ENCODE assay signal across 14 cellular contexts in the genomic region with DNA sequence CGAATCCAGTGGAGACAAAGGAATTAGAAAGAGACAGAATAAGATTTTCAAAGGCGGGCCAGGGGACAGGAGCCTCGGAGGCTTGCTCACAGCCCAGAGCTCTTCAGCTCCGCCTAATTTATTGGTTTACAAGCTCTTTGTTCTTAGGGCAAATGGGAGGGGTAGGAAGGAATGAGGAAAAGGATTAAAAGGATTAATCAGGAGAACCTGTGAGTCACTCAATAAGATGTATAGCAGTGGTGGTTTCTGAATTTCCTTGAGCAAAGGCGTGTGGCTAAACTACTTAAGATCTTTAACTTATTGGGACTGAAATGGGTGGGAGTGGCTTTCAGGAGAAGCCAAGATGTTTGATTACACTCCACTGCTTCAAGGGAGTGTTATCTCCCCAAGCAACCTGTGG.
DNase-seq lines count a peak whose midpoint lies in the region; ATAC-seq and TF ChIP-seq lines count a peak whose summit lies in the region.
"Had no signal": no experiment of that assay in that cellular context is flagged by ENCODE, and none has a peak within 500 bp of the region (broad histone marks: within the 10 kb centered on the region; RNA-seq: fewer than 3 reads in every experiment).

No MANE protein-coding gene starts in this region.

- no peak for ATAC-seq in foreskin keratinocyte
- no peak for ATAC-seq in stimulated activated naive B cell treated with anti-CD40 and anti-IgM and Interleukin-4, amounts not matched to agents 10 μg/mL and 1 μg/mL and 100 μg/mL, for 72 hours (replicated peaks)

- H3K27ac ChIP-seq in foreskin keratinocyte, result no peak overlapping the region

- peak overlapping the region; percentile 44 for H3K27ac Mint-ChIP-seq in stimulated activated naive B cell treated with anti-CD40 and anti-IgM and Interleukin-4, amounts not matched to agents 10 μg/mL and 1 μg/mL and 100 μg/mL, for 72 hours
- H3K27ac Mint-ChIP-seq in activated naive CD8-positive, alpha-beta T cell treated with anti-CD3 and anti-CD28 coated beads for 36 hours, result no peak overlapping the region
- H3K27ac Mint-ChIP-seq: CD14-positive monocyte had no signal

- no peak overlapping the region for H3K4me3 Mint-ChIP-seq in stimulated activated naive B cell treated with anti-CD40 and anti-IgM and Interleukin-4, amounts not matched to agents 10 μg/mL and 1 μg/mL and 100 μg/mL, for 72 hours
- H3K4me3 Mint-ChIP-seq in activated naive CD8-positive, alpha-beta T cell treated with anti-CD3 and anti-CD28 coated beads for 36 hours, result no peak overlapping the region
- H3K4me3 Mint-ChIP-seq: CD14-positive monocyte had no signal

- TF ChIP-seq CTCF in foreskin keratinocyte (conservative IDR thresholded peaks at IDR 0.05), result no peak

- H3K27me3 Mint-ChIP-seq in stimulated activated naive B cell treated with anti-CD40 and anti-IgM and Interleukin-4, amounts not matched to agents 10 μg/mL and 1 μg/mL and 100 μg/mL, for 72 hours, result no peaks in the 10 kb centered on the region
- no peaks in the 10 kb centered on the region for H3K27me3 Mint-ChIP-seq in activated naive CD8-positive, alpha-beta T cell treated with anti-CD3 and anti-CD28 coated beads for 36 hours

- no peaks in the 10 kb centered on the region for H3K27me3 ChIP-seq in foreskin keratinocyte

- H3K9me3 Mint-ChIP-seq in stimulated activated naive B cell treated with anti-CD40 and anti-IgM and Interleukin-4, amounts not matched to agents 10 μg/mL and 1 μg/mL and 100 μg/mL, for 72 hours, result peaks cover 12 to 39% of the 10 kb centered on the region in 2 donors
- peaks cover 15% of the 10 kb centered on the region for H3K9me3 Mint-ChIP-seq in activated naive CD8-positive, alpha-beta T cell treated with anti-CD3 and anti-CD28 coated beads for 36 hours

- H3K4me1 Mint-ChIP-seq in stimulated activated naive B cell treated with anti-CD40 and anti-IgM and Interleukin-4, amounts not matched to agents 10 μg/mL and 1 μg/mL and 100 μg/mL, for 72 hours, result no peaks in the 10 kb centered on the region
- no peaks in the 10 kb centered on the region for H3K4me1 Mint-ChIP-seq in activated naive CD8-positive, alpha-beta T cell treated with anti-CD3 and anti-CD28 coated beads for 36 hours
- H3K4me1 Mint-ChIP-seq: CD14-positive monocyte had no signal

- no peaks in the 10 kb centered on the region for H3K36me3 Mint-ChIP-seq in stimulated activated naive B cell treated with anti-CD40 and anti-IgM and Interleukin-4, amounts not matched to agents 10 μg/mL and 1 μg/mL and 100 μg/mL, for 72 hours
- no peaks in the 10 kb centered on the region for H3K36me3 Mint-ChIP-seq in activated naive CD8-positive, alpha-beta T cell treated with anti-CD3 and anti-CD28 coated beads for 36 hours
- H3K36me3 Mint-ChIP-seq: CD14-positive monocyte had no signal

- H3K4me1 ChIP-seq in foreskin keratinocyte, result no peaks in the 10 kb centered on the region

- DNase-seq in HT-29 (ENCODE audit: low spot score) (peak; percentile 85), RPMI7951 (ENCODE audit: low read depth) (peak; percentile 48), foreskin keratinocyte (peak; percentile 2 to 9), HK-2 (ENCODE audit: unreplicated experiment) (no peak)
- DNase-seq in stimulated activated naive B cell treated with anti-CD40 and anti-IgM and Interleukin-4, amounts not matched to agents 10 μg/mL and 1 μg/mL and 100 μg/mL, for 72 hours, result no peak
- DNase-seq in activated naive CD8-positive, alpha-beta T cell treated with anti-CD3 and anti-CD28 coated beads for 36 hours, result no peak
- DNase-seq in effector CD8-positive, alpha-beta T cell (lab: John Stamatoyannopoulos, UW), result no peak
- DNase-seq: ACHN, AML-193, GF-D8, NCI-H187 treated with DMSO at 0.1 percent for 48 hours, NCI-H345, NCI-H526 had no signal

Comparison
In these comparisons a context has a peak if more than half of its experiments do, and no peak if none do; other contexts are left out.
1. DNase-seq: peak in HT-29 (single experiment), RPMI7951 (single experiment) and foreskin keratinocyte (2 of 2); none in stimulated activated naive B cell treated with anti-CD40 and anti-IgM and Interleukin-4, amounts not matched to agents 10 μg/mL and 1 μg/mL and 100 μg/mL, for 72 hours (single experiment), activated naive CD8-positive, alpha-beta T cell treated with anti-CD3 and anti-CD28 coated beads for 36 hours (single experiment), effector CD8-positive, alpha-beta T cell (single experiment) and HK-2 (single experiment).